Comparison of ENCODE assay signal across 1 cellular context in the genomic region with DNA sequence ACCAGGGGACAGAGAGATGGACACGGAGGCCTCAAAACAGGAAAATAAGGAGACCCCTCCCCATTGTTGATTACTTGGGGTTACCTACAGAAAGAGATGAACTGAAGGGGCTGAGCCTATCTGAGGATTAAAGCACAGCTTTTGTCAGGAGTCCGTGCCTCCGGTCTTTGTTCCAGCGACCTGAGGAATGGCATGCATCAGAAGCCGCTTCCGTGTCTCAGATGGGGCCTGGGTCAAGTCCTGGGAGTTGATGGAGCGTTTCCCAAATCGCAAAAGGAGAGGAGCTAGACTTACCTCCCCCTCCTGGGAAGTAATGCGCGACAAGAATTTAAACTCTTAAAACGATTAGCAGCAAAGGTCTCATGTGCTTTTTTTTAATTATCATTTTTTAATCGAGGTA.
TF ChIP-seq lines count a peak whose summit lies in the region.

No MANE protein-coding gene starts in this region.

TF ChIP-seq in WTC11, 78 proteins besides CTCF, POLR2A, EP300 and RAD21 (continued from another document):
- TF ChIP-seq, protein P1, sequence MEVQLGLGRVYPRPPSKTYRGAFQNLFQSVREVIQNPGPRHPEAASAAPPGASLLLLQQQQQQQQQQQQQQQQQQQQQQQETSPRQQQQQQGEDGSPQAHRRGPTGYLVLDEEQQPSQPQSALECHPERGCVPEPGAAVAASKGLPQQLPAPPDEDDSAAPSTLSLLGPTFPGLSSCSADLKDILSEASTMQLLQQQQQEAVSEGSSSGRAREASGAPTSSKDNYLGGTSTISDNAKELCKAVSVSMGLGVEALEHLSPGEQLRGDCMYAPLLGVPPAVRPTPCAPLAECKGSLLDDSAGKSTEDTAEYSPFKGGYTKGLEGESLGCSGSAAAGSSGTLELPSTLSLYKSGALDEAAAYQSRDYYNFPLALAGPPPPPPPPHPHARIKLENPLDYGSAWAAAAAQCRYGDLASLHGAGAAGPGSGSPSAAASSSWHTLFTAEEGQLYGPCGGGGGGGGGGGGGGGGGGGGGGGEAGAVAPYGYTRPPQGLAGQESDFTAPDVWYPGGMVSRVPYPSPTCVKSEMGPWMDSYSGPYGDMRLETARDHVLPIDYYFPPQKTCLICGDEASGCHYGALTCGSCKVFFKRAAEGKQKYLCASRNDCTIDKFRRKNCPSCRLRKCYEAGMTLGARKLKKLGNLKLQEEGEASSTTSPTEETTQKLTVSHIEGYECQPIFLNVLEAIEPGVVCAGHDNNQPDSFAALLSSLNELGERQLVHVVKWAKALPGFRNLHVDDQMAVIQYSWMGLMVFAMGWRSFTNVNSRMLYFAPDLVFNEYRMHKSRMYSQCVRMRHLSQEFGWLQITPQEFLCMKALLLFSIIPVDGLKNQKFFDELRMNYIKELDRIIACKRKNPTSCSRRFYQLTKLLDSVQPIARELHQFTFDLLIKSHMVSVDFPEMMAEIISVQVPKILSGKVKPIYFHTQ (CRISPR knock-in tag; IDR thresholded peaks at IDR 0.05), result no peak
- TF ChIP-seq ESRRA (CRISPR knock-in tag; IDR thresholded peaks at IDR 0.05; ENCODE audit: borderline replicate concordance) (no peak), MAX (CRISPR knock-in tag; IDR thresholded peaks at IDR 0.05) (no peak), ZNF219 (CRISPR knock-in tag; IDR thresholded peaks at IDR 0.05; ENCODE audit: borderline replicate concordance) (no peak), HMGXB4 (CRISPR knock-in tag; IDR thresholded peaks at IDR 0.05) (no peak), NR2C2 (CRISPR knock-in tag; IDR thresholded peaks at IDR 0.05) (no peak), SP1 (CRISPR knock-in tag; conservative IDR thresholded peaks at IDR 0.05) (no peak), ZMAT4 (CRISPR knock-in tag; IDR thresholded peaks at IDR 0.05) (no peak), JAZF1 (CRISPR knock-in tag; IDR thresholded peaks at IDR 0.05) (no peak), ZNF671 (CRISPR knock-in tag; IDR thresholded peaks at IDR 0.05) (no peak), KAT7 (CRISPR knock-in tag; IDR thresholded peaks at IDR 0.05; ENCODE audit: borderline replicate concordance) (no peak)
- TF ChIP-seq, protein P2, sequence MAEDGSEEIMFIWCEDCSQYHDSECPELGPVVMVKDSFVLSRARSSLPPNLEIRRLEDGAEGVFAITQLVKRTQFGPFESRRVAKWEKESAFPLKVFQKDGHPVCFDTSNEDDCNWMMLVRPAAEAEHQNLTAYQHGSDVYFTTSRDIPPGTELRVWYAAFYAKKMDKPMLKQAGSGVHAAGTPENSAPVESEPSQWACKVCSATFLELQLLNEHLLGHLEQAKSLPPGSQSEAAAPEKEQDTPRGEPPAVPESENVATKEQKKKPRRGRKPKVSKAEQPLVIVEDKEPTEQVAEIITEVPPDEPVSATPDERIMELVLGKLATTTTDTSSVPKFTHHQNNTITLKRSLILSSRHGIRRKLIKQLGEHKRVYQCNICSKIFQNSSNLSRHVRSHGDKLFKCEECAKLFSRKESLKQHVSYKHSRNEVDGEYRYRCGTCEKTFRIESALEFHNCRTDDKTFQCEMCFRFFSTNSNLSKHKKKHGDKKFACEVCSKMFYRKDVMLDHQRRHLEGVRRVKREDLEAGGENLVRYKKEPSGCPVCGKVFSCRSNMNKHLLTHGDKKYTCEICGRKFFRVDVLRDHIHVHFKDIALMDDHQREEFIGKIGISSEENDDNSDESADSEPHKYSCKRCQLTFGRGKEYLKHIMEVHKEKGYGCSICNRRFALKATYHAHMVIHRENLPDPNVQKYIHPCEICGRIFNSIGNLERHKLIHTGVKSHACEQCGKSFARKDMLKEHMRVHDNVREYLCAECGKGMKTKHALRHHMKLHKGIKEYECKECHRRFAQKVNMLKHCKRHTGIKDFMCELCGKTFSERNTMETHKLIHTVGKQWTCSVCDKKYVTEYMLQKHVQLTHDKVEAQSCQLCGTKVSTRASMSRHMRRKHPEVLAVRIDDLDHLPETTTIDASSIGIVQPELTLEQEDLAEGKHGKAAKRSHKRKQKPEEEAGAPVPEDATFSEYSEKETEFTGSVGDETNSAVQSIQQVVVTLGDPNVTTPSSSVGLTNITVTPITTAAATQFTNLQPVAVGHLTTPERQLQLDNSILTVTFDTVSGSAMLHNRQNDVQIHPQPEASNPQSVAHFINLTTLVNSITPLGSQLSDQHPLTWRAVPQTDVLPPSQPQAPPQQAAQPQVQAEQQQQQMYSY (CRISPR knock-in tag; IDR thresholded peaks at IDR 0.05), result no peak
- TF ChIP-seq, protein P3, sequence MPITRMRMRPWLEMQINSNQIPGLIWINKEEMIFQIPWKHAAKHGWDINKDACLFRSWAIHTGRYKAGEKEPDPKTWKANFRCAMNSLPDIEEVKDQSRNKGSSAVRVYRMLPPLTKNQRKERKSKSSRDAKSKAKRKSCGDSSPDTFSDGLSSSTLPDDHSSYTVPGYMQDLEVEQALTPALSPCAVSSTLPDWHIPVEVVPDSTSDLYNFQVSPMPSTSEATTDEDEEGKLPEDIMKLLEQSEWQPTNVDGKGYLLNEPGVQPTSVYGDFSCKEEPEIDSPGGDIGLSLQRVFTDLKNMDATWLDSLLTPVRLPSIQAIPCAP (CRISPR knock-in tag; IDR thresholded peaks at IDR 0.05), result no peak
